1 cellular context compared by ENCODE assay signal in the genomic region with DNA sequence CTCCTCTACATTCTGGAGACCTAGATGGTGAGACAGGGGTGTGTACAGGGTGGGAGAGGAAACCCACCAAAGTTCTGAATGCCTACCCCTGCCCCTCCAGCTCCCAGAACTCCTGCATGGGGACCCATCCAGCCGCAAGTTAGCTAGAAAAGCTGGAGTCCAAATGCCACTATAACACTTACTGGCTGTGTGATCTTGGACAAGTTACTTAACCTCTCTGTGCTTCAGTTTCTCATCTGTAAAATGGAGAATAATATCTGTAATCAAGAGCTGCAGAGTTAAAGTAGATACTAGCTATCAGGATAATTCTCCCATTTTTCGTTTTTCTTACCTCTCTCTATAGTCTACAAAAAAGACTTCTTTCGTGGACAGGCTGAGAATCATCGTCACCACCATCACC.
TF ChIP-seq lines count a peak whose summit lies in the region.

No MANE protein-coding gene starts in this region.

TF ChIP-seq in H1, 55 proteins besides CTCF, POLR2A, EP300 and RAD21:
- TF ChIP-seq SP4 (IDR thresholded peaks at IDR 0.05; ENCODE audit: low read length) (no peak), RBBP5 (IDR thresholded peaks at IDR 0.05; ENCODE audit: borderline replicate concordance, low read depth, low read length) (no peak), TCF12 (IDR thresholded peaks at IDR 0.05; ENCODE audit: low read depth, low read length) (no peak), KDM4A (IDR thresholded peaks at IDR 0.05; ENCODE audit: low read depth, low read length, severe bottlenecking) (no peak), KDM1A (IDR thresholded peaks at IDR 0.05; ENCODE audit: borderline replicate concordance, low read length) (peak; percentile 71; the same call in 1 of the 2 replicates), NANOG (IDR thresholded peaks at IDR 0.05; ENCODE audit: insufficient read depth, low read depth, low read length, poor library complexity, severe bottlenecking) (no peak)
